1 cellular context compared by ENCODE assay signal in the genomic region with DNA sequence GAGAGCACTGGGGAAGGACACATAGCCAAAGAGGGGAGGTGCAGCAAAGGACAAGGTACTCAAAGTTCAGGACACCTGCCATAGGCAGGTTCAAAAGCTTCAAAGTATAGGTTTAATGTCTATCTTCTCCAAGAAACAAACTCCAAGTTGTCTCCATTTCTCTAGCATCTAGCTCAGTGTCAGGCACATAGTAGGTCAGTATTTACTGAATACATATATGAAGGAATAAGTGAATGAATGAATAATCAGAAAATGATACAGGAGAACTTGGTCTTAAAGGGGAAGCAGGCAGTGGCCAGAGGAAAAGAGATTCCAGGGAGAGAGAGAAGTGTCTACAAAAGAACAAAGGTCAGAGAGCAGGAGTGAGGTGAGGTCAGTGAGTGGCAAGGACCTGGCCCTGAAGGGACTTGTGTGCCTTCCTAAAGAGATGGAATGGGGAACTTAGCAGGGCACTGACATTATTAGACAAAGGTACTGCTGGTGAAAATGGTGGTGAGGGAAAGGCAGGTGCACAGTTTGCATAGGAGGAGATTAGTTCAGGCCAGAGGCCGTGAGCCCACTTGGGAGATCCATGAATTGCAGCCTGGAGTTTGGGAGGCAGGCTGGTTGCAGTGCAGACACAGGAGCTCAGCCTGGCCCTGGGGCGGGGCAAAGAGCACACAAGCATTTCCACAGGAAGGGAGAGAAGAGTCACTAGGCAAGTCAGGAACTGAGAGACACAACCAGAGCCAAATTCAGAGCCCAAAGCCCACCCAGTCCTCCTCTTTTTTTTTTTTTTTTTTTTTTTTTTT.
TF ChIP-seq lines count a peak whose summit lies in the region.

No MANE protein-coding gene starts in this region.

TF ChIP-seq in GM23338, 12 proteins besides CTCF, POLR2A, EP300 and RAD21 (continued from another document):
- TF ChIP-seq ZNF462 (CRISPR knock-in tag; IDR thresholded peaks at IDR 0.05) (no peak), ZNF331 (CRISPR knock-in tag; IDR thresholded peaks at IDR 0.05; ENCODE audit: low read depth) (no peak), CREB1 (CRISPR knock-in tag; IDR thresholded peaks at IDR 0.05; ENCODE audit: low read depth) (no peak), JUNB (IDR thresholded peaks at IDR 0.05; ENCODE audit: unreplicated experiment) (no peak), POLR2AphosphoS5 (IDR thresholded peaks at IDR 0.05; ENCODE audit: low read depth) (no peak), ZNF114 (CRISPR knock-in tag; IDR thresholded peaks at IDR 0.05) (no peak), STAT1 (IDR thresholded peaks at IDR 0.05; ENCODE audit: unreplicated experiment) (no peak)
- TF ChIP-seq, protein P1, sequence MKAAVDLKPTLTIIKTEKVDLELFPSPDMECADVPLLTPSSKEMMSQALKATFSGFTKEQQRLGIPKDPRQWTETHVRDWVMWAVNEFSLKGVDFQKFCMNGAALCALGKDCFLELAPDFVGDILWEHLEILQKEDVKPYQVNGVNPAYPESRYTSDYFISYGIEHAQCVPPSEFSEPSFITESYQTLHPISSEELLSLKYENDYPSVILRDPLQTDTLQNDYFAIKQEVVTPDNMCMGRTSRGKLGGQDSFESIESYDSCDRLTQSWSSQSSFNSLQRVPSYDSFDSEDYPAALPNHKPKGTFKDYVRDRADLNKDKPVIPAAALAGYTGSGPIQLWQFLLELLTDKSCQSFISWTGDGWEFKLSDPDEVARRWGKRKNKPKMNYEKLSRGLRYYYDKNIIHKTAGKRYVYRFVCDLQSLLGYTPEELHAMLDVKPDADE (IDR thresholded peaks at IDR 0.05): no peak
